ENCODE assay signal across 1 cellular context in genomic region chr5:128534729-128535128, GRCh38.
TF ChIP-seq lines count a peak whose summit lies in the region.

No MANE protein-coding gene starts in this region.

TF ChIP-seq in HEK293, 187 proteins besides CTCF, POLR2A, EP300 and RAD21 (continues in another document):
- TF ChIP-seq ZNF518A (tag by site-specific recombination; conservative IDR thresholded peaks at IDR 0.05; ENCODE audit: low read depth) (0 out of 2 replicates have a peak, but pooled peaks have one; percentile 13), ZNF701 (tag by site-specific recombination; IDR thresholded peaks at IDR 0.05) (no peak), AEBP2 (tag by site-specific recombination; IDR thresholded peaks at IDR 0.05; ENCODE audit: borderline replicate concordance) (no peak), SP7 (tag by site-specific recombination; IDR thresholded peaks at IDR 0.05) (peak; percentile 69), ZNF629 (tag by site-specific recombination; IDR thresholded peaks at IDR 0.05) (peak; percentile 87), HOXC10 (CRISPR knock-in tag; IDR thresholded peaks at IDR 0.05) (no peak), ZBTB7A (tag by site-specific recombination; IDR thresholded peaks at IDR 0.05; ENCODE audit: low read depth) (no peak), YY2 (tag by site-specific recombination; IDR thresholded peaks at IDR 0.05) (peak; percentile 59; the same call in 1 of the 2 replicates), ZIC2 (tag by site-specific recombination; IDR thresholded peaks at IDR 0.05) (no peak), ZNF623 (tag by site-specific recombination; IDR thresholded peaks at IDR 0.05) (no peak), ZNF548 (tag by site-specific recombination; IDR thresholded peaks at IDR 0.05) (no peak), ZNF645 (tag by site-specific recombination; IDR thresholded peaks at IDR 0.05) (no peak), SP2 (tag by site-specific recombination; IDR thresholded peaks at IDR 0.05) (peak; percentile 52), SALL2 (tag by site-specific recombination; IDR thresholded peaks at IDR 0.05; ENCODE audit: borderline replicate concordance) (no peak), MEIS1 (CRISPR knock-in tag; IDR thresholded peaks at IDR 0.05; ENCODE audit: borderline replicate concordance) (no peak), ZFP69B (tag by site-specific recombination; IDR thresholded peaks at IDR 0.05) (peak; percentile 71; the same call in 1 of the 2 replicates), ZNF777 (tag by site-specific recombination; IDR thresholded peaks at IDR 0.05; ENCODE audit: borderline replicate concordance) (no peak), ZNF341 (tag by site-specific recombination; IDR thresholded peaks at IDR 0.05; ENCODE audit: low read depth) (peak; percentile 64), ZNF529 (tag by site-specific recombination; IDR thresholded peaks at IDR 0.05; ENCODE audit: insufficient replicate concordance) (no peak), EGR2 (tag by site-specific recombination; IDR thresholded peaks at IDR 0.05; ENCODE audit: low read depth) (no peak), ATF2 (tag by site-specific recombination; IDR thresholded peaks at IDR 0.05; ENCODE audit: low read depth) (peak; percentile 63; the same call in 1 of the 2 replicates), ZNF366 (tag by site-specific recombination; conservative IDR thresholded peaks at IDR 0.05) (peak; percentile 70), PRDM10 (tag by site-specific recombination; IDR thresholded peaks at IDR 0.05) (peak; percentile 42; the same call in 1 of the 2 replicates), GLIS2 (tag by site-specific recombination; IDR thresholded peaks at IDR 0.05) (no peak), ZNF837 (tag by site-specific recombination; IDR thresholded peaks at IDR 0.05) (no peak), PRDM1 (tag by site-specific recombination; IDR thresholded peaks at IDR 0.05) (no peak), ZNF596 (tag by site-specific recombination; IDR thresholded peaks at IDR 0.05) (no peak), ZNF24 (tag by site-specific recombination; IDR thresholded peaks at IDR 0.05) (no peak), ZXDB (tag by site-specific recombination; IDR thresholded peaks at IDR 0.05) (peak; percentile 34; the same call in 1 of the 2 replicates), ZBTB49 (tag by site-specific recombination; IDR thresholded peaks at IDR 0.05; ENCODE audit: low read depth) (no peak), GLI4 (tag by site-specific recombination; IDR thresholded peaks at IDR 0.05) (no peak), TRIM28 (IDR thresholded peaks at IDR 0.05; ENCODE audit: borderline replicate concordance, low read length) (no peak), ZNF140 (tag by site-specific recombination; IDR thresholded peaks at IDR 0.05) (no peak), HIC1 (tag by site-specific recombination; IDR thresholded peaks at IDR 0.05) (peak; percentile 64; the same call in 1 of the 2 replicates), ZBTB48 (tag by site-specific recombination; IDR thresholded peaks at IDR 0.05) (no peak), ZNF335 (tag by site-specific recombination; conservative IDR thresholded peaks at IDR 0.05) (peak; percentile 49), ZNF580 (tag by site-specific recombination; IDR thresholded peaks at IDR 0.05) (no peak), ZNF488 (tag by site-specific recombination; IDR thresholded peaks at IDR 0.05) (no peak), BCL11B (tag by site-specific recombination; IDR thresholded peaks at IDR 0.05; ENCODE audit: low read depth) (no peak), YY1 (tag by site-specific recombination; IDR thresholded peaks at IDR 0.05) (0 out of 2 replicates have a peak, but pooled peaks have one; percentile 16), ZNF704 (tag by site-specific recombination; IDR thresholded peaks at IDR 0.05) (no peak), KLF9 (tag by site-specific recombination; IDR thresholded peaks at IDR 0.05; ENCODE audit: low read depth) (no peak)
